In the genomic region with DNA sequence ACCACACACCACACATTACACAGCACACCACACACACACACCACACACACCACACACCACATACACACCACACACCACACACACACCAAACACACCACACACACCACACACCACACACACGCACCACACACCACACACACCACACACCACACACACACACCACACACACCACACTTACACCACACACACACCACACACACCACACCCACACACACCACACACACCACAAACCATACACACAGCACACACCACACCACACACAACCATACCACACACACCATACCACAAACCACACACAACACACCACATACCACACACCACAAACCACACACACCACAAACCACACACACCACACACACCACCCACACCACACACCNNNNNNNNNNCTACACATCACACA, we compare ENCODE assay signal across 15 cellular contexts. TPM values are rescaled to one million over a fixed set of nuclear protein-coding genes. Genes with fewer than 3 reads are reported as not detected.
DNase-seq lines count a peak whose midpoint lies in the region; ATAC-seq, FAIRE-seq and TF ChIP-seq lines count a peak whose summit lies in the region.
"Had no signal": no experiment of that assay in that cellular context is flagged by ENCODE, and none has a peak within 500 bp of the region (broad histone marks: within the 10 kb centered on the region; RNA-seq: fewer than 3 reads in every experiment).

No MANE protein-coding gene starts in this region.

- no peak overlapping the region for H3K9ac ChIP-seq in GM12878 (ENCODE audit: control insufficient read depth, insufficient read depth, low read length)
- H3K9ac ChIP-seq: BLaER1 treated with 17β-estradiol and CSF1 and Interleukin-3, amounts not matched to agents 10 nM and 100 nM had no signal

- H3K9me3 Mint-ChIP-seq in Caco-2 (ENCODE audit: unreplicated experiment) (peaks cover 9% of the 10 kb centered on the region), nephron progenitor cell (no peaks in the 10 kb centered on the region)
- H3K9me3 Mint-ChIP-seq: mesothelial cell of epicardium had no signal

- WGBS in GM12878 (ENCODE audit: insufficient coverage, insufficient replicate concordance, low lambda C conversion rate, missing lambda C conversion rate): 43% methylated on average over 1 of the region's 1 CpG

- H3K27me3 Mint-ChIP-seq in Caco-2 (ENCODE audit: insufficient read depth, unreplicated experiment) (no peaks in the 10 kb centered on the region), nephron progenitor cell (ENCODE audit: low read depth, poor library complexity) (no peaks in the 10 kb centered on the region)

- no peaks in the 10 kb centered on the region for H4K20me1 ChIP-seq in GM12878 (ENCODE audit: control insufficient read depth, insufficient read depth)
- H4K20me1 ChIP-seq: BLaER1 treated with 17β-estradiol and CSF1 and Interleukin-3, amounts not matched to agents 10 nM and 100 nM had no signal

- H3K4me1 ChIP-seq in Caco-2 (no peaks in the 10 kb centered on the region), GM12878 (ENCODE audit: control insufficient read depth, insufficient read depth, low read length) (no peaks in the 10 kb centered on the region)
- H3K4me1 ChIP-seq: BLaER1 treated with 17β-estradiol and CSF1 and Interleukin-3, amounts not matched to agents 10 nM and 100 nM; thyroid gland had no signal

- H3K36me3 ChIP-seq in Caco-2 (ENCODE audit: control insufficient read depth, insufficient read depth, low read length) (no peaks in the 10 kb centered on the region), GM12878 (ENCODE audit: control insufficient read depth in 2 of 2, insufficient read depth in 2 of 2, low read length in 1 of 2) (no peaks in the 10 kb centered on the region)
- H3K36me3 ChIP-seq: BLaER1 treated with 17β-estradiol and CSF1 and Interleukin-3, amounts not matched to agents 10 nM and 100 nM; ovary; thyroid gland had no signal

- H3K27me3 ChIP-seq in Caco-2 (replicated peaks; ENCODE audit: control insufficient read depth, insufficient read depth, low read length) (no peaks in the 10 kb centered on the region), GM12878 (replicated peaks in 1 of 2; ENCODE audit: control insufficient read depth in 2 of 2, insufficient read depth in 2 of 2, low read length in 1 of 2) (no peaks in the 10 kb centered on the region)
- H3K27me3 ChIP-seq: BLaER1 treated with 17β-estradiol and CSF1 and Interleukin-3, amounts not matched to agents 10 nM and 100 nM; ovary; thyroid gland had no signal

- H3K4me2 ChIP-seq in GM12878 (ENCODE audit: control insufficient read depth, insufficient read depth): no peak overlapping the region
- H3K4me2 ChIP-seq: BLaER1 treated with 17β-estradiol and CSF1 and Interleukin-3, amounts not matched to agents 10 nM and 100 nM had no signal

- TF ChIP-seq EP300 in GM12878 (IDR thresholded peaks at IDR 0.05; ENCODE audit: borderline replicate concordance in 1 of 2, control insufficient read depth in 1 of 2, low read depth in 2 of 2, low read length in 2 of 2): no peak

- H3K4me1 Mint-ChIP-seq in Caco-2 (ENCODE audit: low read depth, unreplicated experiment): peaks cover 7% of the 10 kb centered on the region
- peaks cover 6% of the 10 kb centered on the region for H3K4me1 Mint-ChIP-seq in nephron progenitor cell
- H3K4me1 Mint-ChIP-seq: mesothelial cell of epicardium had no signal

- no peak overlapping the region for H3K4me3 ChIP-seq in Caco-2 (ENCODE audit: low read depth, low read length)
- H3K4me3 ChIP-seq in GM12878: no peak overlapping the region
- H3K4me3 ChIP-seq: BLaER1 treated with 17β-estradiol and CSF1 and Interleukin-3, amounts not matched to agents 10 nM and 100 nM; ovary; thyroid gland had no signal

- H3K27ac Mint-ChIP-seq in Caco-2 (ENCODE audit: unreplicated experiment) (peak overlapping the region; percentile 94), nephron progenitor cell (peak overlapping the region; percentile 41)
- H3K27ac Mint-ChIP-seq: mesothelial cell of epicardium had no signal

- POLR2A ChIA-PET in Caco-2 (lab: Charles Lee): no interaction called here
- POLR2A ChIA-PET in GM12878 (lab: Charles Lee): no interaction called here

- TF ChIP-seq CTCF in Caco-2 (IDR thresholded peaks at IDR 0.05; ENCODE audit: insufficient read depth in 1 of 2, low read depth in 1 of 2, low read length in 1 of 2, severe bottlenecking in 1 of 2, unreplicated experiment in 1 of 2) (no peak), GM12878 (IDR thresholded peaks at IDR 0.05 in 2 of 3, conservative IDR thresholded peaks at IDR 0.05 in 1 of 3; ENCODE audit: control insufficient read depth in 2 of 3, extremely low read depth in 1 of 3, insufficient read depth in 1 of 3, low read depth in 3 of 3, low read length in 3 of 3) (no peak), nephron progenitor cell (IDR thresholded peaks at IDR 0.05) (no peak)

- no peak for TF ChIP-seq RAD21 in GM12878 (IDR thresholded peaks at IDR 0.05; ENCODE audit: insufficient read depth, low read depth, low read length)

- SMC1A ChIA-PET in GM12878 (lab: Charles Lee; ENCODE audit: uncharacterized antibody, unreplicated experiment): no interaction called here

- H3K27ac ChIP-seq in GM12878 (ENCODE audit: control insufficient read depth, insufficient read depth): no peak overlapping the region
- H3K27ac ChIP-seq: BLaER1 treated with 17β-estradiol and CSF1 and Interleukin-3, amounts not matched to agents 10 nM and 100 nM; ovary; thyroid gland had no signal

- RAD21 ChIA-PET in GM12878 (lab: Charles Lee; ENCODE audit: unreplicated experiment): no interaction called here

- CTCF ChIA-PET in Caco-2 (lab: Charles Lee): no interaction called here
- CTCF ChIA-PET in GM12878 (lab: Yijun Ruan, JAX): no interaction called here

- H3K36me3 Mint-ChIP-seq in Caco-2 (ENCODE audit: insufficient read depth, unreplicated experiment): peaks cover 6% of the 10 kb centered on the region
- H3K36me3 Mint-ChIP-seq in nephron progenitor cell (ENCODE audit: low read depth): no peaks in the 10 kb centered on the region
- H3K36me3 Mint-ChIP-seq: mesothelial cell of epicardium had no signal

- H3K9me3 ChIP-seq in Caco-2: no peaks in the 10 kb centered on the region
- H3K9me3 ChIP-seq in GM12878 (replicated peaks; ENCODE audit: control insufficient read depth, insufficient read depth, low read length): no peaks in the 10 kb centered on the region
- H3K9me3 ChIP-seq: BLaER1 treated with 17β-estradiol and CSF1 and Interleukin-3, amounts not matched to agents 10 nM and 100 nM; ovary; thyroid gland had no signal

- BruUV-seq in Caco-2 (replicated peaks; lab: Mats Ljungman, UMichigan) (no TSS peak), GM12878 (replicated peaks; lab: Mats Ljungman, UMichigan) (no TSS peak)

- DNase-seq in CD1c-positive myeloid dendritic cell (ENCODE audit: extremely low spot score) (peak; percentile 0), Caco-2 (no peak), GM12878 (ENCODE audit: low read depth, low spot score) (no peak), nephron progenitor cell (no peak), COLO668 (lab: John Stamatoyannopoulos, UW; ENCODE audit: unreplicated experiment) (no peak), KBM-7 (no peak)
- DNase-seq: central memory CD4-positive, alpha-beta T cell; NCI-H187; NCI-H526; thyroid gland had no signal

- in situ Hi-C loops in GM12878 (cut with MboI): no loop called here
- in situ Hi-C loops in KBM-7 (cut with MboI; ENCODE audit: low pct_unique_long_range_greater_than_20kb, low sequenced_read_pairs): no loop called here

- peak; percentile 99 for FAIRE-seq in GM12878 (lab: Jason Lieb, UNC)

- H3K4me3 Mint-ChIP-seq in Caco-2 (ENCODE audit: unreplicated experiment) (peak overlapping the region; percentile 42), nephron progenitor cell (no peak overlapping the region)
- H3K4me3 Mint-ChIP-seq: mesothelial cell of epicardium had no signal

- H2AFZ ChIP-seq in GM12878 (ENCODE audit: control insufficient read depth, low read depth, low read length): no peak overlapping the region

- H3K79me2 ChIP-seq in GM12878 (ENCODE audit: control insufficient read depth, insufficient read depth, low read length): no peaks in the 10 kb centered on the region

- ATAC-seq in GM12878 (no peak), HG02623 (IDR thresholded peaks at IDR 0.05; ENCODE audit: unreplicated experiment) (no peak)
- ATAC-seq: Panc1 had no signal

- TF ChIP-seq POLR2A in GM12878 (IDR thresholded peaks at IDR 0.05; ENCODE audit: low read depth, low read length): no peak

- intact Hi-C loops in Caco-2 (cut with micrococcal nuclease; ENCODE audit: unreplicated experiment): no loop called here
- intact Hi-C loops in GM12878 (cut with micrococcal nuclease; ENCODE audit: unreplicated experiment): no loop called here

TF ChIP-seq in GM12878, 131 proteins besides CTCF, POLR2A, EP300 and RAD21 (continues in another document):
- TF ChIP-seq, protein P1, sequence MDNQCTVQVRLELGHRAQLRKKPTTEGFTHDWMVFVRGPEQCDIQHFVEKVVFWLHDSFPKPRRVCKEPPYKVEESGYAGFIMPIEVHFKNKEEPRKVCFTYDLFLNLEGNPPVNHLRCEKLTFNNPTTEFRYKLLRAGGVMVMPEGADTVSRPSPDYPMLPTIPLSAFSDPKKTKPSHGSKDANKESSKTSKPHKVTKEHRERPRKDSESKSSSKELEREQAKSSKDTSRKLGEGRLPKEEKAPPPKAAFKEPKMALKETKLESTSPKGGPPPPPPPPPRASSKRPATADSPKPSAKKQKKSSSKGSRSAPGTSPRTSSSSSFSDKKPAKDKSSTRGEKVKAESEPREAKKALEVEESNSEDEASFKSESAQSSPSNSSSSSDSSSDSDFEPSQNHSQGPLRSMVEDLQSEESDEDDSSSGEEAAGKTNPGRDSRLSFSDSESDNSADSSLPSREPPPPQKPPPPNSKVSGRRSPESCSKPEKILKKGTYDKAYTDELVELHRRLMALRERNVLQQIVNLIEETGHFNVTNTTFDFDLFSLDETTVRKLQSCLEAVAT (IDR thresholded peaks at IDR 0.05): peak; percentile 98
- TF ChIP-seq STAT1 (conservative IDR thresholded peaks at IDR 0.05) (no peak), SMAD5 (IDR thresholded peaks at IDR 0.05; ENCODE audit: low read depth) (no peak)

RNA-seq across cellular contexts. Expression of a gene that starts 40.9 kb away (rescaled TPM):
- total RNA-seq in Caco-2 (2022): 69.4 and 71.5 TPM in 2 replicates
- total RNA-seq in GM12878 (2013; cell fraction: nucleolus; rRNA removed): 10.5 and 12.9 TPM in 2 replicates
- 0.16 and 0.40 TPM in 2 replicates for total RNA-seq in GM12878 (2014; rRNA removed)
- total RNA-seq in GM12878 (2014; rRNA removed; fragmentation: Illumina TruSeq; extraction: Trizol): 0.83 and 1.5 TPM in 2 replicates
- 7.0 and 7.3 TPM in 2 replicates for total RNA-seq in GM12878 (2021)
- polyA plus RNA-seq in GM12878 (2011; ENCODE audit: low read depth): 0.75 TPM
- polyA plus RNA-seq in GM12878 (2011; rRNA removed): 3.1 and 3.6 TPM in 2 replicates
- polyA plus RNA-seq in GM12878 (2011; cell fraction: cytosol; rRNA removed): 0.33 and 1.8 TPM in 2 replicates
- 1.8 and 2.6 TPM in 2 replicates for polyA plus RNA-seq in GM12878 (2011; cell fraction: nucleus; rRNA removed)
- 0.56 and 1.9 TPM in 2 replicates for polyA plus RNA-seq in GM12878 (2012)
- polyA plus RNA-seq in GM12878 (2014; fragmentation: Illumina TruSeq; extraction: Trizol): 5.5 and 8.3 TPM in 2 replicates
- under 1 TPM; 0.03 to 0.05 TPM for polyA plus RNA-seq in GM12878 (2014; fragmentation: Nextera tagmentation; extraction: Ambion mirVana)
- polyA plus RNA-seq in GM12878 (2014; rRNA removed): 0.96 and 2.8 TPM in 2 replicates
- polyA plus RNA-seq in GM12878 (2016; fragmentation: Nextera tagmentation; extraction: Ambion mirVana): not detected
- polyA minus RNA-seq in GM12878 (2011; rRNA and poly(A)+ RNA removed): 1.5 and 2.9 TPM in 2 replicates
- polyA minus RNA-seq in GM12878 (2011; cell fraction: cytosol; rRNA and poly(A)+ RNA removed): 5.5 and 7.7 TPM in 2 replicates
- polyA minus RNA-seq in GM12878 (2011; cell fraction: nucleus; rRNA and poly(A)+ RNA removed): 1.8 and 6.9 TPM in 2 replicates
